Comparison of ENCODE assay signal across 16 cellular contexts in genomic region chr19:30906871-30907270, GRCh38.
"Had no signal": no experiment of that assay in that cellular context is flagged by ENCODE, and none has a peak within 500 bp of the region (broad histone marks: within the 10 kb centered on the region; RNA-seq: fewer than 3 reads in every experiment).

No MANE protein-coding gene starts in this region.

- H3K36me3 ChIP-seq: esophagus muscularis mucosa, gastroesophageal sphincter, heart left ventricle, left lung, lower lobe of right lung had no signal

- H3K9me3 ChIP-seq: esophagus muscularis mucosa, gastroesophageal sphincter, heart left ventricle, left lung, lower lobe of right lung, mucosa of descending colon had no signal

- DNase-seq: dermis blood vessel endothelial cell; effector CD4-positive, alpha-beta T cell; effector memory CD4-positive, alpha-beta T cell; foreskin keratinocyte; heart left ventricle; left cardiac atrium; left lung; left ventricle myocardium superior; lower lobe of right lung; mesenchymal stem cell; mucosa of descending colon had no signal

- H3K4me1 ChIP-seq: esophagus muscularis mucosa, foreskin keratinocyte, gastroesophageal sphincter, heart left ventricle, left lung, lower lobe of right lung had no signal

- H3K27me3 ChIP-seq: dorsolateral prefrontal cortex, esophagus muscularis mucosa, foreskin keratinocyte, gastroesophageal sphincter, hepatocyte, left lung had no signal

- H3K4me3 ChIP-seq: coronary artery, dorsolateral prefrontal cortex, esophagus muscularis mucosa, gastroesophageal sphincter, heart left ventricle, hepatocyte, left lung, lower lobe of right lung, mucosa of descending colon had no signal

- H3K27ac ChIP-seq: coronary artery, dorsolateral prefrontal cortex, esophagus muscularis mucosa, foreskin keratinocyte, gastroesophageal sphincter, heart left ventricle, hepatocyte, left lung, lower lobe of right lung had no signal
